ENCODE assay signal across 8 cellular contexts in genomic region chr10:84424731-84425165, GRCh38.
DNase-seq lines count a peak whose midpoint lies in the region; ATAC-seq and TF ChIP-seq lines count a peak whose summit lies in the region.

No MANE protein-coding gene starts in this region.

- TF ChIP-seq CTCF in neural crest cell (conservative IDR thresholded peaks at IDR 0.05), result no peak

- ATAC-seq in GM18498 (IDR thresholded peaks at IDR 0.05; ENCODE audit: unreplicated experiment) (peak; percentile 55), HG02885 (IDR thresholded peaks at IDR 0.05; ENCODE audit: poor library complexity, unreplicated experiment) (no peak)

- H3K27ac Mint-ChIP-seq in activated T-helper 1 cell treated with anti-CD3 and anti-CD28 coated beads, Interleukin-12 subunit alpha, Interleukin-12 subunit beta, Interleukin-2, Interleukin-4 antibody, amounts not matched to agents 30 ng/mL and 10 ng/mL and 1 ng/mL, durations not matched to agents 14 hours and 24 hours and 36 hours, result peak overlapping the region; percentile 83
- H3K27ac Mint-ChIP-seq in neural crest cell (ENCODE audit: unreplicated experiment), result peak overlapping the region; percentile 85

- peak overlapping the region; percentile 61 for H3K4me3 Mint-ChIP-seq in activated T-helper 1 cell treated with anti-CD3 and anti-CD28 coated beads, Interleukin-12 subunit alpha, Interleukin-12 subunit beta, Interleukin-2, Interleukin-4 antibody, amounts not matched to agents 30 ng/mL and 10 ng/mL and 1 ng/mL, durations not matched to agents 14 hours and 24 hours and 36 hours
- H3K4me3 Mint-ChIP-seq in neural crest cell, result peak overlapping the region; percentile 13

- H3K27me3 Mint-ChIP-seq in activated T-helper 1 cell treated with anti-CD3 and anti-CD28 coated beads, Interleukin-12 subunit alpha, Interleukin-12 subunit beta, Interleukin-2, Interleukin-4 antibody, amounts not matched to agents 30 ng/mL and 10 ng/mL and 1 ng/mL, durations not matched to agents 14 hours and 24 hours and 36 hours (ENCODE audit: insufficient read depth), result no peaks in the 10 kb centered on the region
- H3K27me3 Mint-ChIP-seq in neural crest cell (ENCODE audit: low read depth), result no peaks in the 10 kb centered on the region

- peaks cover 14% of the 10 kb centered on the region for H3K4me1 Mint-ChIP-seq in activated T-helper 1 cell treated with anti-CD3 and anti-CD28 coated beads, Interleukin-12 subunit alpha, Interleukin-12 subunit beta, Interleukin-2, Interleukin-4 antibody, amounts not matched to agents 30 ng/mL and 10 ng/mL and 1 ng/mL, durations not matched to agents 14 hours and 24 hours and 36 hours (ENCODE audit: low read depth)
- H3K4me1 Mint-ChIP-seq in neural crest cell, result peaks cover 8% of the 10 kb centered on the region

- no peak for TF ChIP-seq POLR2A in erythroblast (IDR thresholded peaks at IDR 0.05; ENCODE audit: low read length)

- DNase-seq in HK-2 (ENCODE audit: unreplicated experiment) (peak; percentile 67), foreskin melanocyte (peak; percentile 99), neural crest cell (ENCODE audit: low read depth, low spot score) (no peak), erythroblast (lab: John Stamatoyannopoulos, UW) (no peak), NCI-H510A (lab: John Stamatoyannopoulos, UW) (no peak)
- DNase-seq in activated T-helper 1 cell treated with anti-CD3 and anti-CD28 coated beads, Interleukin-12 subunit alpha, Interleukin-12 subunit beta, Interleukin-2, Interleukin-4 antibody, amounts not matched to agents 30 ng/mL and 10 ng/mL and 1 ng/mL, durations not matched to agents 14 hours and 24 hours and 36 hours (ENCODE audit: low spot score), result peak; percentile 1

- intact Hi-C loops in activated T-helper 1 cell treated with anti-CD3 and anti-CD28 coated beads, Interleukin-12 subunit alpha, Interleukin-12 subunit beta, Interleukin-2, Interleukin-4 antibody, amounts not matched to agents 30 ng/mL and 10 ng/mL and 1 ng/mL, durations not matched to agents 14 hours and 24 hours and 36 hours (cut with micrococcal nuclease), result no loop called here

- peaks cover 23% of the 10 kb centered on the region for H3K9me3 Mint-ChIP-seq in activated T-helper 1 cell treated with anti-CD3 and anti-CD28 coated beads, Interleukin-12 subunit alpha, Interleukin-12 subunit beta, Interleukin-2, Interleukin-4 antibody, amounts not matched to agents 30 ng/mL and 10 ng/mL and 1 ng/mL, durations not matched to agents 14 hours and 24 hours and 36 hours
- no peaks in the 10 kb centered on the region for H3K9me3 Mint-ChIP-seq in neural crest cell

- peaks cover 42% of the 10 kb centered on the region for H3K36me3 Mint-ChIP-seq in activated T-helper 1 cell treated with anti-CD3 and anti-CD28 coated beads, Interleukin-12 subunit alpha, Interleukin-12 subunit beta, Interleukin-2, Interleukin-4 antibody, amounts not matched to agents 30 ng/mL and 10 ng/mL and 1 ng/mL, durations not matched to agents 14 hours and 24 hours and 36 hours (ENCODE audit: low read depth)
- peaks cover 18% of the 10 kb centered on the region for H3K36me3 Mint-ChIP-seq in neural crest cell (ENCODE audit: low read depth)

Comparison
In these comparisons a context has a peak if more than half of its experiments do, and no peak if none do; other contexts are left out.
1. DNase-seq: peak in HK-2 (single experiment), activated T-helper 1 cell treated with anti-CD3 and anti-CD28 coated beads, Interleukin-12 subunit alpha, Interleukin-12 subunit beta, Interleukin-2, Interleukin-4 antibody, amounts not matched to agents 30 ng/mL and 10 ng/mL and 1 ng/mL, durations not matched to agents 14 hours and 24 hours and 36 hours (single experiment) and foreskin melanocyte (single experiment); none in neural crest cell (single experiment), erythroblast (0 of 2) and NCI-H510A (single experiment).